In genomic region chr17:19648475-19649406, GRCh38 we compare ENCODE assay signal across 8 cellular contexts. TPM values are rescaled to one million over a fixed set of nuclear protein-coding genes. Genes with fewer than 3 reads are reported as not detected.
DNase-seq lines count a peak whose midpoint lies in the region; TF ChIP-seq lines count a peak whose summit lies in the region.

TSS of gene ALDH3A2 (plus strand) at chr17:19648751. CDS start at chr17:19648972, 221 bp downstream.

- CTCF ChIA-PET in activated CD8-positive, alpha-beta memory T cell treated with anti-CD3 and anti-CD28 coated beads for 36 hours (lab: Charles Lee) = interaction anchor here (0.9 to 1.4 kb wide), 4 partner anchors 10 to 361 kb away, joined by 3 to 4 read pairs (median 3); partner anchors contain the start of genes B9D1 and SPECC1

- POLR2A ChIA-PET in activated CD8-positive, alpha-beta memory T cell treated with anti-CD3 and anti-CD28 coated beads for 36 hours (lab: Charles Lee) = interaction anchor here (0.5 to 1.3 kb wide), 5 partner anchors 12 to 882 kb away, joined by 3 to 8 read pairs (median 6); partner anchors contain the start of gene SLC47A1

- no peak for TF ChIP-seq CTCF in GM20000 (IDR thresholded peaks at IDR 0.05; ENCODE audit: extremely low read depth, missing control alignments)

- DNase-seq in COR-L47 (lab: John Stamatoyannopoulos, UW) (peak; percentile 77), GM20000 (ENCODE audit: low spot score) (peak; percentile 99), HS-5 (ENCODE audit: low read depth) (peak; percentile 78), NOMO-1 treated with DMSO at 0.1 percent for 48 hours (lab: John Stamatoyannopoulos, UW; ENCODE audit: unreplicated experiment) (peak; percentile 95), lung microvascular endothelial cell (ENCODE audit: low read depth in 2 of 2) (peak; percentile 94)
- peak; percentile 92 for DNase-seq in effector CD8-positive, alpha-beta T cell (lab: John Stamatoyannopoulos, UW)
- peak; percentile 87 to 95 (median 87) for DNase-seq in stimulated activated CD4-positive, alpha-beta T cell treated with anti-CD3 and anti-CD28 coated beads, TNF-alpha, amount 100 ng/mL, for 48 hours (ENCODE audit: low read depth in 3 of 3)

RNA-seq across cellular contexts. Expression of gene ALDH3A2, which starts in this region (rescaled TPM):
- 10 to 100 TPM; 20.8 to 26.7 TPM for total RNA-seq in activated CD8-positive, alpha-beta memory T cell treated with anti-CD3 and anti-CD28 coated beads for 36 hours
- 18.7 and 73.8 TPM in 2 replicates for total RNA-seq in lung microvascular endothelial cell

Comparison
In these comparisons a context has a peak if more than half of its experiments do, and no peak if none do; other contexts are left out.
1. Peak in every context shown above with its lines: DNase-seq.